ENCODE assay signal across 31 cellular contexts in genomic region chr2:69316550-69316949, GRCh38.
"Had no signal": no experiment of that assay in that cellular context is flagged by ENCODE, and none has a peak within 500 bp of the region (broad histone marks: within the 10 kb centered on the region; RNA-seq: fewer than 3 reads in every experiment).

No MANE protein-coding gene starts in this region.

- ATAC-seq: natural killer cell; psoas muscle; right cardiac atrium; sciatic nerve; stimulated activated memory B cell treated with anti-CD40 and anti-IgM and Interleukin-4, amounts not matched to agents 10 μg/mL and 1 μg/mL and 100 μg/mL, for 72 hours; stimulated activated naive CD8-positive, alpha-beta T cell treated with anti-CD3 and anti-CD28 coated beads, Interleukin-15, amount 100 ng/mL, for 72 hours; stimulated activated naive CD8-positive, alpha-beta T cell treated with anti-CD3 and anti-CD28 coated beads, Interleukin-15, Interleukin-2, amounts not matched to agents 100 U/mL and 50 U/mL, for 24 hours; upper lobe of right lung had no signal

- H3K4me3 ChIP-seq: neural progenitor cell, ovary, psoas muscle, skin epidermis, smooth muscle cell, spleen, suprapubic skin, testis, tibial artery, transverse colon, upper lobe of right lung, uterus had no signal

- H3K4me1 Mint-ChIP-seq: natural killer cell; neural progenitor cell; stimulated activated memory B cell treated with anti-CD40 and anti-IgM and Interleukin-4, amounts not matched to agents 10 μg/mL and 1 μg/mL and 100 μg/mL, for 72 hours; stimulated activated naive CD8-positive, alpha-beta T cell treated with anti-CD3 and anti-CD28 coated beads, Interleukin-15, amount 100 ng/mL, for 72 hours had no signal

- H3K9ac ChIP-seq: neural progenitor cell, parathyroid adenoma had no signal

- H3K4me1 ChIP-seq: neural progenitor cell, parathyroid adenoma, spleen, testis, upper lobe of right lung, uterus had no signal

- H3K9me3 ChIP-seq: ovary, suprapubic skin, testis, tibial artery, transverse colon, upper lobe of right lung, uterus had no signal

- H3K4me2 ChIP-seq: neural progenitor cell, smooth muscle cell had no signal

- H2AFZ ChIP-seq: neural progenitor cell, parathyroid adenoma had no signal

- H3K79me2 ChIP-seq: parathyroid adenoma had no signal

- H3K27ac Mint-ChIP-seq: natural killer cell; nephron; neural progenitor cell; stimulated activated memory B cell treated with anti-CD40 and anti-IgM and Interleukin-4, amounts not matched to agents 10 μg/mL and 1 μg/mL and 100 μg/mL, for 72 hours; stimulated activated naive CD8-positive, alpha-beta T cell treated with anti-CD3 and anti-CD28 coated beads, Interleukin-15, amount 100 ng/mL, for 72 hours; type B pancreatic cell had no signal

- H3K27me3 ChIP-seq: neural progenitor cell, ovary, spleen, suprapubic skin, testis, tibial artery, transverse colon, upper lobe of right lung, uterus had no signal

- H3K36me3 ChIP-seq: neural progenitor cell, ovary, transverse colon, uterus had no signal

- H3K27me3 Mint-ChIP-seq: progenitor cell of endocrine pancreas; stimulated activated memory B cell treated with anti-CD40 and anti-IgM and Interleukin-4, amounts not matched to agents 10 μg/mL and 1 μg/mL and 100 μg/mL, for 72 hours; stimulated activated naive CD8-positive, alpha-beta T cell treated with anti-CD3 and anti-CD28 coated beads, Interleukin-15, amount 100 ng/mL, for 72 hours; type B pancreatic cell had no signal

- H3K4me3 Mint-ChIP-seq: natural killer cell; nephron; neural progenitor cell; stimulated activated memory B cell treated with anti-CD40 and anti-IgM and Interleukin-4, amounts not matched to agents 10 μg/mL and 1 μg/mL and 100 μg/mL, for 72 hours; stimulated activated naive CD8-positive, alpha-beta T cell treated with anti-CD3 and anti-CD28 coated beads, Interleukin-15, amount 100 ng/mL, for 72 hours; type B pancreatic cell had no signal

- H3K27ac ChIP-seq: neural progenitor cell, ovary, parathyroid adenoma, psoas muscle, skin epidermis, spleen, suprapubic skin, testis, tibial artery, transverse colon, upper lobe of right lung, uterus had no signal

- DNase-seq: natural killer cell; occipital lobe; ovary; posterior cingulate gyrus; psoas muscle; right cardiac atrium; spleen; stimulated activated CD4-positive, alpha-beta T cell treated with anti-CD3 and anti-CD28 coated beads, Interleukin-12 subunit alpha, Interleukin-12 subunit beta, amount 100 ng/mL, for 4 hours; stimulated activated CD4-positive, alpha-beta T cell treated with anti-CD3 and anti-CD28 coated beads, Interleukin-1b, Interleukin-23, amount 100 ng/mL, for 48 hours; stimulated activated CD4-positive, alpha-beta T cell treated with anti-CD3 and anti-CD28 coated beads, Interleukin-4, amount 100 ng/mL, for 1 hour; stimulated activated CD4-positive, alpha-beta T cell treated with anti-CD3 and anti-CD28 coated beads, Interleukin-4, amount 100 ng/mL, for 4 hours; stimulated activated CD8-positive, alpha-beta memory T cell treated with anti-CD3 and anti-CD28 coated beads, Interleukin-4, amount 100 ng/mL, for 48 hours; stimulated activated naive CD4-positive, alpha-beta T cell; stimulated activated naive CD8-positive, alpha-beta T cell treated with anti-CD3 and anti-CD28 coated beads, Interleukin-15, amount 100 ng/mL, for 72 hours; stimulated activated naive CD8-positive, alpha-beta T cell treated with anti-CD3 and anti-CD28 coated beads, Interleukin-15, Interleukin-2, amounts not matched to agents 100 U/mL and 50 U/mL, for 24 hours; substantia nigra; testis; tibial artery; transverse colon; upper lobe of right lung; uterus had no signal
